17 cellular contexts compared by ENCODE assay signal in the genomic region with DNA sequence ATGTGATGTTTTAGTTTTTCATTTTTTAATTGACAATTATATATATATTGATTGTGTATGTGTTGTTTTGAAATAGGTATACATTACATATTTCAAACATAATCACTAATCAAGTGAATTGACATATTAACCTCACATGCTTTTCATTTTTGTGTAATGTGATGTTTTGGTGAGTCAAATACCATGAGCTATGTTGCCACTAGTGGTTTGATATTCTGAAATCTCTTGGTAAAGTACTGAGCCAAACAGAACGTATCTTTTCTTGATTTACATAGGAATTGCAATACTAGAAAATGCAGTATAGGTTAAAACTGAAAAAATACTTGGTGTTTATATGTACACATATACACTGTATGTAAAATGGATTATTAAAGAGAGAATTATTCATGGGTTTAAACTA.
DNase-seq lines count a peak whose midpoint lies in the region; ATAC-seq and TF ChIP-seq lines count a peak whose summit lies in the region.
"Had no signal": no experiment of that assay in that cellular context is flagged by ENCODE, and none has a peak within 500 bp of the region (broad histone marks: within the 10 kb centered on the region; RNA-seq: fewer than 3 reads in every experiment).

No MANE protein-coding gene starts in this region.

- H3K36me3 ChIP-seq in IMR-90 (ENCODE audit: control insufficient read depth, insufficient read depth, low read length): no peaks in the 10 kb centered on the region
- H3K36me3 ChIP-seq in mesenchymal stem cell (ENCODE audit: control insufficient read depth in 1 of 2, insufficient read depth in 2 of 2, low read depth in 1 of 2, low read length in 2 of 2): no peaks in the 10 kb centered on the region
- H3K36me3 ChIP-seq: BLaER1 had no signal

- in situ Hi-C loops in IMR-90 (cut with MboI; ENCODE audit: low sequenced_read_pairs): no loop called here

- H3K4me2 ChIP-seq in IMR-90 (ENCODE audit: low read depth, low read length) (no peak overlapping the region), mesenchymal stem cell (ENCODE audit: low read length, poor library complexity, severe bottlenecking) (no peak overlapping the region)
- H3K4me2 ChIP-seq: BLaER1, GM23338 had no signal

- H3K27me3 ChIP-seq in IMR-90 (ENCODE audit: control insufficient read depth, insufficient read depth, low read length) (no peaks in the 10 kb centered on the region), mesenchymal stem cell (ENCODE audit: control insufficient read depth in 1 of 2, insufficient read depth in 1 of 2, low read length in 2 of 2) (peaks cover 0 to 14% of the 10 kb centered on the region in 2 experiments)
- H3K27me3 ChIP-seq: BLaER1 had no signal

- H2BK5ac ChIP-seq in IMR-90 (ENCODE audit: low read depth, low read length, poor library complexity, severe bottlenecking) (no peak overlapping the region), mesenchymal stem cell (ENCODE audit: low read depth, low read length, poor library complexity, severe bottlenecking) (no peak overlapping the region)

- TF ChIP-seq CTCF in AG10803 (conservative IDR thresholded peaks at IDR 0.05; ENCODE audit: low read length) (no peak), IMR-90 (conservative IDR thresholded peaks at IDR 0.05; ENCODE audit: low read depth, low read length) (no peak), choroid plexus epithelial cell (conservative IDR thresholded peaks at IDR 0.05; ENCODE audit: low read depth, low read length) (no peak), fibroblast of the aortic adventitia (IDR thresholded peaks at IDR 0.05; ENCODE audit: insufficient read depth, low read length) (no peak), RWPE1 (conservative IDR thresholded peaks at IDR 0.05; ENCODE audit: low read depth) (no peak)

- H2BK120ac ChIP-seq in IMR-90 (ENCODE audit: low read depth, low read length) (no peak overlapping the region; the same call in 1 of the 2 replicates), mesenchymal stem cell (ENCODE audit: low read depth, low read length) (no peak overlapping the region)

- H3K9me3 ChIP-seq in IMR-90 (ENCODE audit: control insufficient read depth, insufficient read depth, low read length): no peaks in the 10 kb centered on the region
- H3K9me3 ChIP-seq in mesenchymal stem cell (ENCODE audit: control insufficient read depth, low read length): no peaks in the 10 kb centered on the region
- H3K9me3 ChIP-seq: BLaER1, Caco-2 had no signal

- CTCF ChIA-PET in IMR-90 (lab: Yijun Ruan, JAX) (no interaction called here), RWPE1 (lab: Yijun Ruan, JAX) (no interaction called here)

- WGBS in IMR-90 (ENCODE audit: extremely low coverage in 2 of 2, insufficient read length in 1 of 2), 2 experiments: no CpG with 5 or more reads among the region's 1 CpG
- WGBS in mesenchymal stem cell: 67% methylated on average over 1 of the region's 1 CpG

- H2BK12ac ChIP-seq in mesenchymal stem cell (ENCODE audit: low read length in 2 of 2): no peak overlapping the region

- H3K4me1 ChIP-seq in IMR-90 (ENCODE audit: control insufficient read depth, insufficient read depth, low read length) (peaks cover 2% of the 10 kb centered on the region), mesenchymal stem cell (ENCODE audit: control insufficient read depth, insufficient read depth, low read depth, low read length) (peaks cover 6% of the 10 kb centered on the region)
- H3K4me1 ChIP-seq: Caco-2 had no signal

- no peak overlapping the region for H4K5ac ChIP-seq in IMR-90 (ENCODE audit: low read depth, low read length)

- H3K9ac ChIP-seq in IMR-90 (ENCODE audit: low read depth, low read length): no peak overlapping the region
- no peak overlapping the region for H3K9ac ChIP-seq in mesenchymal stem cell (ENCODE audit: low read length)
- H3K9ac ChIP-seq: BLaER1 had no signal

- no peak overlapping the region for H2BK15ac ChIP-seq in IMR-90 (ENCODE audit: low read depth, low read length)
- H2BK15ac ChIP-seq in mesenchymal stem cell (ENCODE audit: low read depth, poor library complexity, severe bottlenecking): no peak overlapping the region

- no peak for TF ChIP-seq POLR2A in IMR-90 (IDR thresholded peaks at IDR 0.05; ENCODE audit: low read depth, low read length)

- H4K20me1 ChIP-seq in IMR-90 (ENCODE audit: insufficient read depth, low read length): no peaks in the 10 kb centered on the region
- H4K20me1 ChIP-seq: BLaER1 had no signal

- H3K4me3 ChIP-seq in AG10803 (ENCODE audit: low read length) (no peak overlapping the region), IMR-90 (ENCODE audit: insufficient read depth, low read depth, low read length) (no peak overlapping the region), choroid plexus epithelial cell (ENCODE audit: low read depth, low read length) (no peak overlapping the region), fibroblast of the aortic adventitia (ENCODE audit: low read depth, low read length) (no peak overlapping the region), mesenchymal stem cell (ENCODE audit: insufficient read depth in 1 of 2, low read depth in 1 of 2, low read length in 2 of 2) (no peak overlapping the region)
- H3K4me3 ChIP-seq: BLaER1, GM12878, GM23338 had no signal

- POLR2A ChIA-PET in IMR-90 (lab: Charles Lee; ENCODE audit: unreplicated experiment) (no interaction called here), RWPE1 (lab: Yijun Ruan, JAX; ENCODE audit: low non-redundant PET) (no interaction called here)

- no peak overlapping the region for H3K14ac ChIP-seq in IMR-90 (replicated peaks; ENCODE audit: low read depth, low read length)
- no peak overlapping the region for H3K14ac ChIP-seq in mesenchymal stem cell (ENCODE audit: low read length in 2 of 2)

- intact Hi-C loops in IMR-90 (cut with micrococcal nuclease) (no loop called here), head of caudate nucleus (cut with DNase I) (no loop called here)

- DNase-seq in AG10803 (ENCODE audit: low read depth) (peak; percentile 33), IMR-90 (peak; percentile 36), choroid plexus epithelial cell (ENCODE audit: low read depth) (peak; percentile 39), fibroblast of the aortic adventitia (ENCODE audit: low read depth) (peak; percentile 14), RWPE1 (ENCODE audit: low spot score) (no peak), mesenchymal stem cell (no peak), H4 (ENCODE audit: low spot score) (no peak), head of caudate nucleus (no peak)
- DNase-seq: AML-193; Caco-2; CD8-positive, alpha-beta memory T cell; H9 had no signal

- no TSS peak for BruUV-seq in IMR-90 (replicated peaks; lab: Mats Ljungman, UMichigan)

- no peak overlapping the region for H3K4ac ChIP-seq in IMR-90 (ENCODE audit: low read depth, low read length)
- no peak overlapping the region for H3K4ac ChIP-seq in mesenchymal stem cell (ENCODE audit: low read depth in 1 of 2, low read length in 2 of 2)

- TF ChIP-seq RAD21 in IMR-90 (IDR thresholded peaks at IDR 0.05; ENCODE audit: low read length): no peak

- H3K79me1 ChIP-seq in IMR-90 (ENCODE audit: low read depth in 1 of 2, low read length in 2 of 2) (no peaks in the 10 kb centered on the region), mesenchymal stem cell (replicated peaks; ENCODE audit: low read length, poor library complexity, severe bottlenecking) (no peaks in the 10 kb centered on the region)

- H2BK20ac ChIP-seq in IMR-90 (ENCODE audit: low read depth, low read length): no peak overlapping the region

- 0 out of 2 replicates have a peak overlapping the region, but pooled peaks have one; percentile 61 for H2AK5ac ChIP-seq in IMR-90 (ENCODE audit: low read depth, low read length)
- H2AK5ac ChIP-seq in mesenchymal stem cell (ENCODE audit: low read length, severe bottlenecking): no peak overlapping the region

- H4K91ac ChIP-seq in IMR-90 (ENCODE audit: insufficient read depth, low read depth, low read length) (no peak overlapping the region), mesenchymal stem cell (ENCODE audit: low read length) (no peak overlapping the region)

- H4K8ac ChIP-seq in IMR-90 (ENCODE audit: low read depth in 2 of 2, low read length in 2 of 2): no peak overlapping the region
- H4K8ac ChIP-seq in mesenchymal stem cell (ENCODE audit: low read length): no peak overlapping the region

- H2AFZ ChIP-seq in IMR-90 (replicated peaks; ENCODE audit: low read length, poor library complexity) (no peak overlapping the region), mesenchymal stem cell (ENCODE audit: low read depth, low read length) (no peak overlapping the region)
- H2AFZ ChIP-seq: GM23338 had no signal

- H3K23ac ChIP-seq in IMR-90 (ENCODE audit: low read depth, low read length) (no peak overlapping the region), mesenchymal stem cell (ENCODE audit: low read length in 2 of 2) (no peak overlapping the region)

- H3K18ac ChIP-seq in IMR-90 (ENCODE audit: low read depth, low read length): no peak overlapping the region
- no peak overlapping the region for H3K18ac ChIP-seq in mesenchymal stem cell (ENCODE audit: low read depth in 1 of 2, low read length in 2 of 2)

- no peak overlapping the region for H2AK9ac ChIP-seq in IMR-90 (replicated peaks; ENCODE audit: low read depth, low read length, poor library complexity)

- H3K56ac ChIP-seq in IMR-90 (ENCODE audit: extremely low read depth, insufficient read depth, low read length): no peak overlapping the region

- peaks cover 7% of the 10 kb centered on the region; the same call in 1 of the 2 replicates for H3K9me1 ChIP-seq in IMR-90 (ENCODE audit: insufficient read depth, low read length)

- H3K27ac ChIP-seq in IMR-90 (ENCODE audit: insufficient read depth, low read length): no peak overlapping the region
- no peak overlapping the region for H3K27ac ChIP-seq in RWPE1
- H3K27ac ChIP-seq in mesenchymal stem cell (ENCODE audit: low read length, poor library complexity, severe bottlenecking): no peak overlapping the region
- H3K27ac ChIP-seq: 22Rv1, BLaER1 had no signal

- dilution Hi-C loops in IMR-90 (cut with HindIII; ENCODE audit: low sequenced_read_pairs, unreplicated experiment): no loop called here

- peak; percentile 59 for ATAC-seq in IMR-90 (ENCODE audit: low read depth)
- ATAC-seq: GM12878, GM23338, HepG2 had no signal

TF ChIP-seq in IMR-90, 13 proteins besides CTCF, POLR2A, EP300 and RAD21 (continues in another document):
- no peak for TF ChIP-seq FOS (IDR thresholded peaks at IDR 0.05; ENCODE audit: low read depth, low read length)
- no peak; the same call in 1 of the 2 replicates for TF ChIP-seq CEBPB (IDR thresholded peaks at IDR 0.05; ENCODE audit: low read depth, low read length)
- TF ChIP-seq, protein P1, sequence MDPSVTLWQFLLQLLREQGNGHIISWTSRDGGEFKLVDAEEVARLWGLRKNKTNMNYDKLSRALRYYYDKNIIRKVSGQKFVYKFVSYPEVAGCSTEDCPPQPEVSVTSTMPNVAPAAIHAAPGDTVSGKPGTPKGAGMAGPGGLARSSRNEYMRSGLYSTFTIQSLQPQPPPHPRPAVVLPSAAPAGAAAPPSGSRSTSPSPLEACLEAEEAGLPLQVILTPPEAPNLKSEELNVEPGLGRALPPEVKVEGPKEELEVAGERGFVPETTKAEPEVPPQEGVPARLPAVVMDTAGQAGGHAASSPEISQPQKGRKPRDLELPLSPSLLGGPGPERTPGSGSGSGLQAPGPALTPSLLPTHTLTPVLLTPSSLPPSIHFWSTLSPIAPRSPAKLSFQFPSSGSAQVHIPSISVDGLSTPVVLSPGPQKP (IDR thresholded peaks at IDR 0.05; ENCODE audit: borderline replicate concordance, low read depth, low read length): no peak
- no peak for TF ChIP-seq NFE2L2 (IDR thresholded peaks at IDR 0.05; ENCODE audit: low read depth, low read length)
- TF ChIP-seq MXI1 (IDR thresholded peaks at IDR 0.05; ENCODE audit: borderline replicate concordance, low read depth, low read length): no peak

Comparison
In these comparisons a context has a peak if more than half of its experiments do, and no peak if none do; other contexts are left out.
1. DNase-seq: peak in AG10803 (single experiment), IMR-90 (single experiment), choroid plexus epithelial cell (single experiment) and fibroblast of the aortic adventitia (single experiment); none in RWPE1 (single experiment), mesenchymal stem cell (single experiment), H4 (single experiment) and head of caudate nucleus (0 of 42).